In genomic region chr6:33967266-33967767, GRCh38 we compare ENCODE assay signal across 22 cellular contexts.
A peak's percentile ranks its signal among the peaks of the same experiment; 100 is the strongest.
DNase-seq lines count a peak whose midpoint lies in the region; ATAC-seq and TF ChIP-seq lines count a peak whose summit lies in the region.
"Had no signal": no experiment of that assay in that cellular context is flagged by ENCODE, and none has a peak within 500 bp of the region (broad histone marks: within the 10 kb centered on the region; RNA-seq: fewer than 3 reads in every experiment).

No MANE protein-coding gene starts in this region.

- intact Hi-C loops in cardiac septum (cut with DNase I) (no loop called here), left ventricle myocardium inferior (cut with micrococcal nuclease) (no loop called here), upper lobe of right lung (cut with DNase I) (no loop called here), testis (cut with DNase I; ENCODE audit: low total_unique reads) (no loop called here)

- no peak for ATAC-seq in upper lobe of right lung
- ATAC-seq: activated CD4-positive, alpha-beta T cell treated with anti-CD3 and anti-CD28 coated beads for 36 hours; heart right ventricle had no signal

- H3K4me3 ChIP-seq in left ventricle myocardium inferior (no peak overlapping the region), SJCRH30 (no peak overlapping the region), upper lobe of right lung (no peak overlapping the region), testis (no peak overlapping the region)
- H3K4me3 ChIP-seq: adrenal gland, heart right ventricle, stomach, transverse colon had no signal

- no peak overlapping the region for H3K27ac ChIP-seq in left ventricle myocardium inferior (replicated peaks)
- no peak overlapping the region for H3K27ac ChIP-seq in SJCRH30
- H3K27ac ChIP-seq in upper lobe of right lung = no peak overlapping the region
- no peak overlapping the region for H3K27ac ChIP-seq in testis
- H3K27ac ChIP-seq: adrenal gland, heart right ventricle, stomach, transverse colon had no signal

- H3K27me3 ChIP-seq in left ventricle myocardium inferior (ENCODE audit: low read depth) (peaks cover 100% of the 10 kb centered on the region), SJCRH30 (no peaks in the 10 kb centered on the region), upper lobe of right lung (peaks cover 9% of the 10 kb centered on the region), testis (no peaks in the 10 kb centered on the region)
- H3K27me3 ChIP-seq: transverse colon had no signal

- no peak for TF ChIP-seq CTCF in left ventricle myocardium inferior (IDR thresholded peaks at IDR 0.05; ENCODE audit: borderline replicate concordance)
- no peak for TF ChIP-seq CTCF in upper lobe of right lung (IDR thresholded peaks at IDR 0.05)
- no peak for TF ChIP-seq CTCF in testis (IDR thresholded peaks at IDR 0.05)

- peaks cover 10% of the 10 kb centered on the region for H3K9me3 ChIP-seq in left ventricle myocardium inferior (replicated peaks)
- peaks cover 2% of the 10 kb centered on the region for H3K9me3 ChIP-seq in SJCRH30 (replicated peaks)
- H3K9me3 ChIP-seq in upper lobe of right lung = no peaks in the 10 kb centered on the region
- no peaks in the 10 kb centered on the region for H3K9me3 ChIP-seq in testis
- H3K9me3 ChIP-seq: SK-N-SH had no signal

- DNase-seq in cardiac septum (ENCODE audit: low spot score) = peak; percentile 17
- no peak for DNase-seq in left ventricle myocardium inferior
- DNase-seq in SJCRH30 = peak; percentile 20 to 44
- peak; percentile 27 for DNase-seq in myocyte (ENCODE audit: low read depth)
- peak; percentile 35 for DNase-seq in upper lobe of right lung
- no peak for DNase-seq in GF-D8 (lab: John Stamatoyannopoulos, UW)
- no peak for DNase-seq in testis
- DNase-seq in MV-4-11 (lab: John Stamatoyannopoulos, UW) = no peak
- DNase-seq: activated CD4-positive, alpha-beta T cell treated with anti-CD3 and anti-CD28 coated beads for 36 hours; activated T-cell treated with anti-CD3 and anti-CD28 coated beads for 4 hours; adrenal gland; DMS153; effector memory CD4-positive, alpha-beta T cell; GOT3; heart right ventricle; NCI-H774; RPMI8226; stimulated activated CD4-positive, alpha-beta T cell treated with anti-CD3 and anti-CD28 coated beads, Interleukin-1b, Interleukin-23, amount 100 ng/mL, for 48 hours; stimulated activated CD8-positive, alpha-beta memory T cell treated with anti-CD3 and anti-CD28 coated beads, Interleukin-4, amount 100 ng/mL, for 48 hours; stomach had no signal

- no peak for TF ChIP-seq POLR2A in testis (IDR thresholded peaks at IDR 0.05)

- H3K36me3 ChIP-seq in left ventricle myocardium inferior = no peaks in the 10 kb centered on the region
- H3K36me3 ChIP-seq in SJCRH30 = no peaks in the 10 kb centered on the region
- H3K36me3 ChIP-seq in upper lobe of right lung = no peaks in the 10 kb centered on the region
- no peaks in the 10 kb centered on the region for H3K36me3 ChIP-seq in testis (ENCODE audit: low read depth, missing control alignments)
- H3K36me3 ChIP-seq: adrenal gland, heart right ventricle, stomach, transverse colon had no signal

- no peaks in the 10 kb centered on the region for H3K4me1 ChIP-seq in left ventricle myocardium inferior
- no peaks in the 10 kb centered on the region; the same call in 1 of the 2 replicates for H3K4me1 ChIP-seq in SJCRH30
- no peaks in the 10 kb centered on the region for H3K4me1 ChIP-seq in upper lobe of right lung
- H3K4me1 ChIP-seq in testis = no peaks in the 10 kb centered on the region
- H3K4me1 ChIP-seq: adrenal gland, heart right ventricle, stomach, transverse colon had no signal

- 33 to 53% methylated on average over 3 of the region's 3 CpGs for WGBS in testis, 2 donors

Comparison
In these comparisons a context has a peak if more than half of its experiments do, and no peak if none do; other contexts are left out.
1. DNase-seq: peak in cardiac septum (single experiment), SJCRH30 (2 of 2), myocyte (single experiment) and upper lobe of right lung (single experiment); none in left ventricle myocardium inferior (single experiment), GF-D8 (single experiment), testis (single experiment) and MV-4-11 (single experiment).